Comparison of ENCODE assay signal across 17 cellular contexts in genomic region chr11:62823677-62824076, GRCh38. TPM values are rescaled to one million over a fixed set of nuclear protein-coding genes. Genes with fewer than 3 reads are reported as not detected.
DNase-seq lines count a peak whose midpoint lies in the region; ATAC-seq and TF ChIP-seq lines count a peak whose summit lies in the region.
"Had no signal": no experiment of that assay in that cellular context is flagged by ENCODE, and none has a peak within 500 bp of the region (broad histone marks: within the 10 kb centered on the region; RNA-seq: fewer than 3 reads in every experiment).

No MANE protein-coding gene starts in this region.

- CTCF ChIA-PET in activated CD8-positive, alpha-beta T cell treated with anti-CD3 and anti-CD28 coated beads, Interleukin-2, amount 10 ng/mL, durations not matched to agents 7 days and 5 days (lab: Charles Lee), result interaction anchor here (1.4 to 2.6 kb wide), 2 partner anchors 18 to 37 kb away, joined by 5 to 14 read pairs; partner anchors contain the start of gene TMEM179B
- CTCF ChIA-PET in activated CD8-positive, alpha-beta T cell treated with anti-CD3 and anti-CD28 coated beads for 36 hours (lab: Charles Lee), result interaction anchor here (0.7 to 1.9 kb wide), 4 partner anchors 18 to 72 kb away, joined by 3 to 5 read pairs (median 4); no protein-coding TSS in a partner anchor

- peaks cover 54% of the 10 kb centered on the region for H3K36me3 Mint-ChIP-seq in activated CD8-positive, alpha-beta T cell treated with anti-CD3 and anti-CD28 coated beads, Interleukin-2, amount 10 ng/mL, durations not matched to agents 7 days and 5 days (ENCODE audit: low read depth)
- peaks cover 25% of the 10 kb centered on the region for H3K36me3 Mint-ChIP-seq in activated CD8-positive, alpha-beta T cell treated with anti-CD3 and anti-CD28 coated beads for 36 hours (ENCODE audit: low read depth)
- H3K36me3 Mint-ChIP-seq in memory B cell, result peaks cover 28% of the 10 kb centered on the region
- H3K36me3 Mint-ChIP-seq in type B pancreatic cell, result peaks cover 36% of the 10 kb centered on the region

- H3K4me1 Mint-ChIP-seq in activated CD8-positive, alpha-beta T cell treated with anti-CD3 and anti-CD28 coated beads, Interleukin-2, amount 10 ng/mL, durations not matched to agents 7 days and 5 days (ENCODE audit: low read depth), result peaks cover 19% of the 10 kb centered on the region
- H3K4me1 Mint-ChIP-seq in activated CD8-positive, alpha-beta T cell treated with anti-CD3 and anti-CD28 coated beads for 36 hours (ENCODE audit: low read depth), result peaks cover 7% of the 10 kb centered on the region
- H3K4me1 Mint-ChIP-seq in memory B cell, result peaks cover 4% of the 10 kb centered on the region
- no peaks in the 10 kb centered on the region for H3K4me1 Mint-ChIP-seq in type B pancreatic cell (ENCODE audit: unreplicated experiment)
- H3K4me1 Mint-ChIP-seq: CD14-positive monocyte had no signal

- H3K27me3 Mint-ChIP-seq in activated CD8-positive, alpha-beta T cell treated with anti-CD3 and anti-CD28 coated beads, Interleukin-2, amount 10 ng/mL, durations not matched to agents 7 days and 5 days (ENCODE audit: low read depth), result no peaks in the 10 kb centered on the region
- no peaks in the 10 kb centered on the region for H3K27me3 Mint-ChIP-seq in activated CD8-positive, alpha-beta T cell treated with anti-CD3 and anti-CD28 coated beads for 36 hours
- no peaks in the 10 kb centered on the region for H3K27me3 Mint-ChIP-seq in memory B cell
- H3K27me3 Mint-ChIP-seq in type B pancreatic cell, result no peaks in the 10 kb centered on the region
- H3K27me3 Mint-ChIP-seq: CD8-positive, alpha-beta memory T cell had no signal

- H3K27ac ChIP-seq in psoas muscle, result peak overlapping the region; percentile 23
- H3K27ac ChIP-seq: 22Rv1 had no signal

- no peak overlapping the region for H3K4me3 ChIP-seq in psoas muscle
- H3K4me3 ChIP-seq: HAP-1 had no signal

- TF ChIP-seq CTCF in activated CD8-positive, alpha-beta T cell treated with anti-CD3 and anti-CD28 coated beads for 36 hours (IDR thresholded peaks at IDR 0.05), result no peak
- no peak for TF ChIP-seq CTCF in psoas muscle (IDR thresholded peaks at IDR 0.05)
- TF ChIP-seq CTCF in type B pancreatic cell (conservative IDR thresholded peaks at IDR 0.05), result no peak

- H3K36me3 ChIP-seq in psoas muscle (ENCODE audit: insufficient read depth in 1 of 2, low read depth in 1 of 2), result peaks cover 11 to 100% of the 10 kb centered on the region in 2 donors

- POLR2A ChIA-PET in activated CD8-positive, alpha-beta T cell treated with anti-CD3 and anti-CD28 coated beads, Interleukin-2, amount 10 ng/mL, durations not matched to agents 7 days and 5 days (lab: Charles Lee), result interaction anchor here (1.4 to 1.9 kb wide), 3 partner anchors 8 to 32 kb away, joined by 3 to 18 read pairs (median 8); partner anchors contain the start of gene STX5
- POLR2A ChIA-PET in activated CD8-positive, alpha-beta T cell treated with anti-CD3 and anti-CD28 coated beads for 36 hours (lab: Charles Lee), result interaction anchor here (0.6 to 2.4 kb wide), 10 partner anchors 8 to 58 kb away, joined by 3 to 13 read pairs (median 4); partner anchors contain the start of genes NXF1, STX5, TEX54 and TMEM223

- 37 to 57% (median 48%) methylated on average over 3 of the region's 3 CpGs for WGBS in psoas muscle, 3 donors

- no peaks in the 10 kb centered on the region for H3K9me3 Mint-ChIP-seq in activated CD8-positive, alpha-beta T cell treated with anti-CD3 and anti-CD28 coated beads, Interleukin-2, amount 10 ng/mL, durations not matched to agents 7 days and 5 days (ENCODE audit: insufficient read depth)
- no peaks in the 10 kb centered on the region for H3K9me3 Mint-ChIP-seq in activated CD8-positive, alpha-beta T cell treated with anti-CD3 and anti-CD28 coated beads for 36 hours
- no peaks in the 10 kb centered on the region for H3K9me3 Mint-ChIP-seq in memory B cell
- no peaks in the 10 kb centered on the region for H3K9me3 Mint-ChIP-seq in type B pancreatic cell
- H3K9me3 Mint-ChIP-seq: CD8-positive, alpha-beta memory T cell had no signal

- intact Hi-C loops in activated CD8-positive, alpha-beta T cell treated with anti-CD3 and anti-CD28 coated beads for 36 hours (cut with micrococcal nuclease), result no loop called here
- intact Hi-C loops in psoas muscle (cut with DNase I), result no loop called here

- H3K27ac Mint-ChIP-seq in activated CD8-positive, alpha-beta T cell treated with anti-CD3 and anti-CD28 coated beads, Interleukin-2, amount 10 ng/mL, durations not matched to agents 7 days and 5 days, result peak overlapping the region; percentile 32
- H3K27ac Mint-ChIP-seq in activated CD8-positive, alpha-beta T cell treated with anti-CD3 and anti-CD28 coated beads for 36 hours, result no peak overlapping the region
- H3K27ac Mint-ChIP-seq in memory B cell (peak overlapping the region; percentile 0), type B pancreatic cell (no peak overlapping the region)

- no peak for DNase-seq in activated CD8-positive, alpha-beta T cell treated with anti-CD3 and anti-CD28 coated beads, Interleukin-2, amount 10 ng/mL, durations not matched to agents 7 days and 5 days
- DNase-seq in activated CD8-positive, alpha-beta T cell treated with anti-CD3 and anti-CD28 coated beads for 36 hours, result no peak
- peak; percentile 73 for DNase-seq in LHCN-M2 (ENCODE audit: low read depth)
- no peak for DNase-seq in memory B cell (ENCODE audit: low spot score in 2 of 2)
- peak in 1 of 2 donors; percentile 44 for DNase-seq in psoas muscle
- no peak for DNase-seq in Kasumi-1 (lab: John Stamatoyannopoulos, UW)
- DNase-seq in middle frontal gyrus (ENCODE audit: extremely low spot score, low spot score), result no peak
- no peak for DNase-seq in type B pancreatic cell (ENCODE audit: extremely low spot score, unreplicated experiment)
- DNase-seq: Caco-2; CD8-positive, alpha-beta memory T cell; DND-41; GDM1 had no signal

- no peaks in the 10 kb centered on the region for H3K9me3 ChIP-seq in psoas muscle
- H3K9me3 ChIP-seq: Caco-2, HAP-1 had no signal

- no peak for ATAC-seq in activated CD8-positive, alpha-beta T cell treated with anti-CD3 and anti-CD28 coated beads, Interleukin-2, amount 10 ng/mL, durations not matched to agents 7 days and 5 days
- ATAC-seq in activated CD8-positive, alpha-beta T cell treated with anti-CD3 and anti-CD28 coated beads for 36 hours, result no peak
- ATAC-seq in memory B cell (ENCODE audit: low read depth) (no peak), psoas muscle (peak; percentile 75 to 92 (median 90))

- no peaks in the 10 kb centered on the region for H3K4me1 ChIP-seq in psoas muscle
- H3K4me1 ChIP-seq: Caco-2, HAP-1 had no signal

- no peak overlapping the region for H3K4me3 Mint-ChIP-seq in activated CD8-positive, alpha-beta T cell treated with anti-CD3 and anti-CD28 coated beads, Interleukin-2, amount 10 ng/mL, durations not matched to agents 7 days and 5 days
- no peak overlapping the region for H3K4me3 Mint-ChIP-seq in activated CD8-positive, alpha-beta T cell treated with anti-CD3 and anti-CD28 coated beads for 36 hours
- no peak overlapping the region for H3K4me3 Mint-ChIP-seq in memory B cell
- no peak overlapping the region for H3K4me3 Mint-ChIP-seq in type B pancreatic cell
- H3K4me3 Mint-ChIP-seq: CD14-positive monocyte; CD8-positive, alpha-beta memory T cell had no signal

- H3K27me3 ChIP-seq in psoas muscle (ENCODE audit: insufficient read depth in 3 of 3, low read length in 2 of 3), result no peaks in the 10 kb centered on the region

RNA-seq across cellular contexts. Expression of gene STX5, which starts 8.2 kb away (rescaled TPM):
- total RNA-seq in activated CD8-positive, alpha-beta T cell treated with anti-CD3 and anti-CD28 coated beads, Interleukin-2, amount 10 ng/mL, durations not matched to agents 7 days and 5 days, result 10 to 100 TPM; 30.4 to 32.7 TPM
- 10 to 100 TPM; 22.0 to 22.8 TPM for total RNA-seq in activated CD8-positive, alpha-beta T cell treated with anti-CD3 and anti-CD28 coated beads for 36 hours
- total RNA-seq in LHCN-M2 (2014; rRNA removed), result 21.5 and 25.2 TPM in 2 replicates
- polyA plus RNA-seq in LHCN-M2 (2012), result 38.1 TPM
- 10 to 100 TPM; 16.0 to 24.6 (median 20.7) TPM for total RNA-seq in psoas muscle
- 10 to 100 TPM; 18.2 to 21.1 (median 21.1) TPM for polyA plus RNA-seq in psoas muscle
- 42.4 and 51.7 TPM in 2 replicates for total RNA-seq in type B pancreatic cell (ENCODE audit: low replicate concordance)

RNA-seq across cellular contexts. Expression of gene TEX54, which starts 9.0 kb away (rescaled TPM):
- not detected for total RNA-seq in activated CD8-positive, alpha-beta T cell treated with anti-CD3 and anti-CD28 coated beads, Interleukin-2, amount 10 ng/mL, durations not matched to agents 7 days and 5 days
- total RNA-seq in activated CD8-positive, alpha-beta T cell treated with anti-CD3 and anti-CD28 coated beads for 36 hours, result not detected
- not detected in 2 replicates for total RNA-seq in LHCN-M2 (2014; rRNA removed)
- 0.35 TPM for polyA plus RNA-seq in LHCN-M2 (2012)
- total RNA-seq in psoas muscle, result not detected
- polyA plus RNA-seq in psoas muscle, result not detected
- not detected in 2 replicates for total RNA-seq in type B pancreatic cell (ENCODE audit: low replicate concordance)
- polyA plus RNA-seq: BJ, H1 had no signal

RNA-seq across cellular contexts. Expression of gene WDR74, which starts 15.7 kb away (rescaled TPM):
- total RNA-seq in activated CD8-positive, alpha-beta T cell treated with anti-CD3 and anti-CD28 coated beads, Interleukin-2, amount 10 ng/mL, durations not matched to agents 7 days and 5 days, result 10 to 100 TPM; 66.0 to 66.9 TPM
- 10 to 100 TPM; 96.5 to 99.3 TPM for total RNA-seq in activated CD8-positive, alpha-beta T cell treated with anti-CD3 and anti-CD28 coated beads for 36 hours
- 56.5 and 56.6 TPM in 2 replicates for total RNA-seq in LHCN-M2 (2014; rRNA removed)
- polyA plus RNA-seq in LHCN-M2 (2012), result 30.6 TPM
- total RNA-seq in psoas muscle, result 10 to 100 TPM; 32.9 to 74.9 (median 54.2) TPM
- polyA plus RNA-seq in psoas muscle, result 100 to 1,000 TPM in 1 of 3 donors, 10 to 100 TPM in 2; 90.1 to 121 (median 92.5) TPM
- 47.6 and 58.3 TPM in 2 replicates for total RNA-seq in type B pancreatic cell (ENCODE audit: low replicate concordance)

RNA-seq across cellular contexts. Expression of gene NXF1, which starts 18.4 kb away (rescaled TPM):
- 100 to 1,000 TPM; 110 to 111 TPM for total RNA-seq in activated CD8-positive, alpha-beta T cell treated with anti-CD3 and anti-CD28 coated beads, Interleukin-2, amount 10 ng/mL, durations not matched to agents 7 days and 5 days
- 10 to 100 TPM; 80.9 to 90.0 TPM for total RNA-seq in activated CD8-positive, alpha-beta T cell treated with anti-CD3 and anti-CD28 coated beads for 36 hours
- total RNA-seq in LHCN-M2 (2014; rRNA removed) (34.2 and 39.6 TPM in 2 replicates), psoas muscle (10 to 100 TPM; 38.3 to 45.4 (median 41.9) TPM), type B pancreatic cell (ENCODE audit: low replicate concordance) (111 TPM in 2 replicates)
- 31.4 TPM for polyA plus RNA-seq in LHCN-M2 (2012)
- polyA plus RNA-seq in psoas muscle, result 10 to 100 TPM; 36.3 to 67.0 (median 49.7) TPM

RNA-seq across cellular contexts. Expression of gene TMEM223, which starts 31.9 kb away (rescaled TPM):
- total RNA-seq in activated CD8-positive, alpha-beta T cell treated with anti-CD3 and anti-CD28 coated beads, Interleukin-2, amount 10 ng/mL, durations not matched to agents 7 days and 5 days, result 10 to 100 TPM; 20.1 to 20.3 TPM
- 10 to 100 TPM; 12.3 to 12.7 TPM for total RNA-seq in activated CD8-positive, alpha-beta T cell treated with anti-CD3 and anti-CD28 coated beads for 36 hours
- 26.9 and 32.6 TPM in 2 replicates for total RNA-seq in LHCN-M2 (2014; rRNA removed)
- polyA plus RNA-seq in LHCN-M2 (2012), result 16.8 TPM
- total RNA-seq in psoas muscle, result 10 to 100 TPM in 1 of 4 donors, 1 to 10 TPM in 3; 6.2 to 11.5 (median 8.4) TPM
- polyA plus RNA-seq in psoas muscle, result 10 to 100 TPM; 16.6 to 37.7 (median 21.7) TPM
- total RNA-seq in type B pancreatic cell (ENCODE audit: low replicate concordance), result 21.9 and 23.3 TPM in 2 replicates

Comparison
In these comparisons a context has a peak if more than half of its experiments do, and no peak if none do; other contexts are left out.
1. H3K27ac Mint-ChIP-seq: peak in activated CD8-positive, alpha-beta T cell treated with anti-CD3 and anti-CD28 coated beads, Interleukin-2, amount 10 ng/mL, durations not matched to agents 7 days and 5 days (single experiment) and memory B cell (single experiment); none in activated CD8-positive, alpha-beta T cell treated with anti-CD3 and anti-CD28 coated beads for 36 hours (single experiment) and type B pancreatic cell (single experiment).
2. ATAC-seq: peak in psoas muscle (4 of 4); none in activated CD8-positive, alpha-beta T cell treated with anti-CD3 and anti-CD28 coated beads, Interleukin-2, amount 10 ng/mL, durations not matched to agents 7 days and 5 days (single experiment), activated CD8-positive, alpha-beta T cell treated with anti-CD3 and anti-CD28 coated beads for 36 hours (single experiment) and memory B cell (single experiment).